Comparison of ENCODE assay signal across 34 cellular contexts in the genomic region with DNA sequence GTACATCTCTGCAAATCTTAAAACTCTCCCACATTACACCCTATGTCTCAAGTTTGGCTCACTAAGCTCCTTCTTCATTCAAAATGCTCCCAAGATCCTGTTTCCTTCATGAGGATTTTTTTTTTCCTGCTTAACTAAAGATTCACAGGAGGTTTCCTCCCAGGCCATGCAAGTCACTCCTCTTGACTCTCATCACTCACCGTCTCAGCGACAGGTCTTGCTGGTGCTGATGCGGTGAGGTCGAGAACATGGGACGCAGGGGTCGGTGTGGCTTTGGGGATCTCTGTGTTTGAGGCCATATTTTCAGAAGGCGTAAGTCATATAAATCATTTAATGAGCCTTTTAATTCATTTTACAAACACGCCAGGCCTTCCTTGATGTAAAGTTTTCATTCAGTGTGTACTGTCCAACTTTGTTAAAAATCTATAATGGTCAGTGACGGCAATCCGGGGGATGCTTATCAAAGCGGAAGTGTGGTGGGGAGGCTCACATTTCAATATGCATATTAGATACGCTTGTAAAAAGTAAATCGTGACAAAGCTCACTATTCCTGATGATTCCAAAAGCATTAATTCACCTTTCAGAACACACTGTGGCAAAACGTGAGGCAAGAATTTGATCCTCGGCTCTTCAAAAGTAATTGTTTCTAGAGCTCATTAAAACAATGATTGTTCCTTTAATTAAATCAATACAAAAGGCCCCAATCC. TPM values are rescaled to one million over a fixed set of nuclear protein-coding genes. Genes with fewer than 3 reads are reported as not detected.
DNase-seq lines count a peak whose midpoint lies in the region; TF ChIP-seq lines count a peak whose summit lies in the region.
"Had no signal": no experiment of that assay in that cellular context is flagged by ENCODE, and none has a peak within 500 bp of the region (broad histone marks: within the 10 kb centered on the region; RNA-seq: fewer than 3 reads in every experiment).

No MANE protein-coding gene starts in this region.

- POLR2A ChIA-PET in MCF 10A (lab: Yijun Ruan, JAX): interaction anchor here (0.6 to 2.3 kb wide), 3 partner anchors 11 to 20 kb away, joined by 3 to 9 read pairs (median 5); no protein-coding TSS in a partner anchor

- TF ChIP-seq CTCF in MCF 10A (IDR thresholded peaks at IDR 0.05; ENCODE audit: unreplicated experiment): no peak
- TF ChIP-seq CTCF in breast epithelium (IDR thresholded peaks at IDR 0.05): no peak
- TF ChIP-seq CTCF in neural progenitor cell (IDR thresholded peaks at IDR 0.05): no peak

- no peak overlapping the region for H2AFZ ChIP-seq in neural progenitor cell (replicated peaks)
- H2AFZ ChIP-seq: parathyroid adenoma had no signal

- H3K27ac ChIP-seq in breast epithelium (no peak overlapping the region), epithelial cell of prostate (peak overlapping the region; percentile 43), neural progenitor cell (peak overlapping the region; percentile 30)
- H3K27ac ChIP-seq: cardiac muscle cell, esophagus squamous epithelium, parathyroid adenoma, Peyer's patch, stomach had no signal

- peaks cover 100% of the 10 kb centered on the region for H3K79me2 ChIP-seq in neural progenitor cell (ENCODE audit: low read depth)
- H3K79me2 ChIP-seq: parathyroid adenoma had no signal

- H3K36me3 ChIP-seq in breast epithelium (no peaks in the 10 kb centered on the region), neural progenitor cell (peaks cover 13% of the 10 kb centered on the region)
- H3K36me3 ChIP-seq: cardiac muscle cell had no signal

- H3K4me1 ChIP-seq in breast epithelium (no peaks in the 10 kb centered on the region), neural progenitor cell (peaks cover 54% of the 10 kb centered on the region)
- H3K4me1 ChIP-seq: parathyroid adenoma, Peyer's patch had no signal

- H3K27me3 Mint-ChIP-seq in MCF 10A (ENCODE audit: insufficient read depth, unreplicated experiment) (no peaks in the 10 kb centered on the region), neural progenitor cell (ENCODE audit: insufficient read depth, low read depth) (peaks cover 3% of the 10 kb centered on the region)

- intact Hi-C loops in MCF 10A (cut with micrococcal nuclease): loop anchor here (5.0 kb wide), 1 partner anchor 523 kb away; no protein-coding TSS in a partner anchor
- intact Hi-C loops in breast epithelium (cut with DNase I; ENCODE audit: low total_unique reads): no loop called here

- no peak for TF ChIP-seq POLR2A in breast epithelium (IDR thresholded peaks at IDR 0.05)

- H3K4me2 ChIP-seq in neural progenitor cell: peak overlapping the region; percentile 56

- H3F3A ChIP-seq in neural progenitor cell (ENCODE audit: low read depth): peaks cover 7% of the 10 kb centered on the region

- H3K9me3 ChIP-seq in breast epithelium (no peaks in the 10 kb centered on the region), neural progenitor cell (ENCODE audit: low read depth) (no peaks in the 10 kb centered on the region)
- H3K9me3 ChIP-seq: esophagus squamous epithelium, mucosa of descending colon, Peyer's patch, stomach, tibial nerve had no signal

- H3K4me3 ChIP-seq in breast epithelium: no peak overlapping the region
- no peak overlapping the region for H3K4me3 ChIP-seq in neural progenitor cell
- H3K4me3 ChIP-seq: cardiac muscle cell, esophagus squamous epithelium, mucosa of descending colon, Peyer's patch, stomach, tibial nerve had no signal

- BruUV-seq in MCF 10A (replicated peaks; lab: Mats Ljungman, UMichigan): no TSS peak

- H4K20me1 ChIP-seq in neural progenitor cell (ENCODE audit: low read depth): peaks cover 100% of the 10 kb centered on the region

- H3K36me3 Mint-ChIP-seq in MCF 10A (ENCODE audit: insufficient read depth, unreplicated experiment) (peaks cover 25% of the 10 kb centered on the region), neural progenitor cell (peaks cover 73% of the 10 kb centered on the region)
- H3K36me3 Mint-ChIP-seq: activated naive CD4-positive, alpha-beta T cell treated with anti-CD3 and anti-CD28 coated beads, Interleukin-2, amount 50 U/mL, for 72 hours; IgD-negative memory B cell; natural killer cell treated with Interleukin-12 subunit alpha and Interleukin-12 subunit beta and Interleukin-15 and Interleukin-18, amount 100 ng/mL, for 72 hours had no signal

- H3K9me3 Mint-ChIP-seq in MCF 10A (ENCODE audit: unreplicated experiment) (no peaks in the 10 kb centered on the region), neural progenitor cell (peaks cover 12% of the 10 kb centered on the region)
- H3K9me3 Mint-ChIP-seq: activated naive CD4-positive, alpha-beta T cell treated with anti-CD3 and anti-CD28 coated beads, Interleukin-2, amount 50 U/mL, for 72 hours; IgD-negative memory B cell; natural killer cell treated with Interleukin-12 subunit alpha and Interleukin-12 subunit beta and Interleukin-15 and Interleukin-18, amount 100 ng/mL, for 72 hours; T-helper 2 cell treated with Interferon-gamma antibody and Interleukin-4, amounts not matched to agents 5 μg/mL and 100 μg/mL, for 36 hours had no signal

- DNase-seq in MCF 10A (ENCODE audit: unreplicated experiment) (no peak), breast epithelium (ENCODE audit: low spot score in 2 of 2) (no peak), epithelial cell of prostate (ENCODE audit: low read depth, low spot score) (no peak), neural progenitor cell (ENCODE audit: low spot score) (no peak), HUDEP-2 (lab: John Stamatoyannopoulos, UW; ENCODE audit: unreplicated experiment in 76 of 76) (no peak), NCI-H2081 treated with DMSO at 0.1 percent for 48 hours (lab: John Stamatoyannopoulos, UW) (no peak)
- no peak for DNase-seq in activated CD4-positive, CD25-positive, alpha-beta regulatory T cell treated with anti-CD3 and anti-CD28 coated beads, Interleukin-2, amount 50 U/mL, for 72 hours
- no peak for DNase-seq in stimulated activated naive CD4-positive, alpha-beta T cell (lab: John Stamatoyannopoulos, UW)
- DNase-seq: 8988T; activated CD4-positive, alpha-beta T cell treated with anti-CD3 and anti-CD28 coated beads for 4 hours; activated CD8-positive, alpha-beta T cell treated with anti-CD3 and anti-CD28 coated beads, Interleukin-2, amount 10 ng/mL, durations not matched to agents 7 days and 5 days; amygdala; C1 segment of cervical spinal cord; COR-L47; cortex of kidney; DMS53; esophagus squamous epithelium; foreskin keratinocyte; HCEC 1CT; head of caudate nucleus; mucosa of descending colon; NCI-H146; NCI-H748 treated with DMSO at 0.1 percent for 48 hours; Peyer's patch; small intestine; stimulated activated CD4-positive, alpha-beta T cell treated with anti-CD3 and anti-CD28 coated beads, Interleukin-1b, Interleukin-23, amount 100 ng/mL, for 48 hours; stomach had no signal

- H3K4me3 Mint-ChIP-seq in MCF 10A (ENCODE audit: unreplicated experiment) (no peak overlapping the region), neural progenitor cell (no peak overlapping the region)
- H3K4me3 Mint-ChIP-seq: activated CD8-positive, alpha-beta T cell treated with anti-CD3 and anti-CD28 coated beads, Interleukin-2, amount 10 ng/mL, durations not matched to agents 7 days and 5 days; IgD-negative memory B cell; natural killer cell treated with Interleukin-12 subunit alpha and Interleukin-12 subunit beta and Interleukin-15 and Interleukin-18, amount 100 ng/mL, for 72 hours; T-helper 2 cell treated with Interferon-gamma antibody and Interleukin-4, amounts not matched to agents 5 μg/mL and 100 μg/mL, for 36 hours had no signal

- H3K27me3 ChIP-seq in breast epithelium (no peaks in the 10 kb centered on the region), neural progenitor cell (no peaks in the 10 kb centered on the region)
- H3K27me3 ChIP-seq: cardiac muscle cell, esophagus squamous epithelium, foreskin keratinocyte, Peyer's patch, stomach, tibial nerve had no signal

- no peak overlapping the region for H3K9ac ChIP-seq in neural progenitor cell
- H3K9ac ChIP-seq: parathyroid adenoma had no signal

- peaks cover 33% of the 10 kb centered on the region for H3K4me1 Mint-ChIP-seq in MCF 10A (ENCODE audit: insufficient read depth, unreplicated experiment)
- H3K4me1 Mint-ChIP-seq in neural progenitor cell: peaks cover 50% of the 10 kb centered on the region
- H3K4me1 Mint-ChIP-seq: IgD-negative memory B cell had no signal

- CTCF ChIA-PET in MCF 10A (lab: Yijun Ruan, JAX): interaction anchor here (0.6 to 2.0 kb wide), 5 partner anchors 10 to 1943 kb away, joined by 3 to 10 read pairs (median 3); no protein-coding TSS in a partner anchor

- H3K27ac Mint-ChIP-seq in MCF 10A (ENCODE audit: low read depth, unreplicated experiment): peak overlapping the region; percentile 96
- peak overlapping the region; percentile 13 for H3K27ac Mint-ChIP-seq in neural progenitor cell
- H3K27ac Mint-ChIP-seq: activated CD8-positive, alpha-beta T cell treated with anti-CD3 and anti-CD28 coated beads, Interleukin-2, amount 10 ng/mL, durations not matched to agents 7 days and 5 days; activated naive CD4-positive, alpha-beta T cell treated with anti-CD3 and anti-CD28 coated beads, Interleukin-2, amount 50 U/mL, for 72 hours; natural killer cell treated with Interleukin-12 subunit alpha and Interleukin-12 subunit beta and Interleukin-15 and Interleukin-18, amount 100 ng/mL, for 72 hours; T-helper 2 cell treated with Interferon-gamma antibody and Interleukin-4, amounts not matched to agents 5 μg/mL and 100 μg/mL, for 36 hours had no signal

RNA-seq across cellular contexts. Expression of a gene that starts 20.4 kb away (rescaled TPM):
- total RNA-seq in MCF 10A (2022) (40.4 and 45.7 TPM in 2 replicates), breast epithelium (10 to 100 TPM in 2 of 3 donors, 1 to 10 TPM in 1; 9.4 to 15.7 (median 15.2) TPM), neural progenitor cell (ENCODE audit: low replicate concordance) (88.7 and 101 TPM in 2 replicates)
- total RNA-seq: activated naive CD4-positive, alpha-beta T cell treated with anti-CD3 and anti-CD28 coated beads, Interleukin-2, amount 50 U/mL, for 72 hours had no signal

RNA-seq across cellular contexts. Expression of a gene that starts 52.9 kb away (rescaled TPM):
- total RNA-seq in MCF 10A (2022) (91.7 and 94.4 TPM in 2 replicates), breast epithelium (100 to 1,000 TPM; 122 to 181 (median 136) TPM), neural progenitor cell (ENCODE audit: low replicate concordance) (371 and 467 TPM in 2 replicates)

Comparison
In these comparisons a context has a peak if more than half of its experiments do, and no peak if none do; other contexts are left out.
1. H3K27ac ChIP-seq: peak in epithelial cell of prostate (single experiment) and neural progenitor cell (single experiment); none in breast epithelium (0 of 2).